25 cellular contexts compared by ENCODE assay signal in the genomic region with DNA sequence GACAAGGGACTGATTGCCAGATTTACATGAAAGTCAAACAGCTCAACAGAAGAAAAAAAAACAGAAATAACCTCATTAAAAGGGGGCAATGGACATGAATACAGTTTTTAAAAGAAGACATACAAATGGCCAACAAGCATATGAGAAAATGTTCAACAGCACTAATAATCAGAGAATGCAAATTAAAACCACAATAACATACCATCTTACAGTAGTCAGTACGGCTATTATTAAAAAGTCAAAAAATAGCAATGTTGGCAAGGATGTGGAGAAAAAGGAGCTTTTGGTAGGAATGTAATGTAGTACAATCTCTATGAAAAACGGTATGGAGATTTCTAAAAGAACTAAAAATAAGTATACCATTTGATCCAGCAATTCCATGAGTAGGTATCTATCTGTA.
DNase-seq lines count a peak whose midpoint lies in the region; TF ChIP-seq lines count a peak whose summit lies in the region.
"Had no signal": no experiment of that assay in that cellular context is flagged by ENCODE, and none has a peak within 500 bp of the region (broad histone marks: within the 10 kb centered on the region; RNA-seq: fewer than 3 reads in every experiment).

No MANE protein-coding gene starts in this region.

- H3K79me2 ChIP-seq in SK-N-SH (ENCODE audit: insufficient read depth): no peaks in the 10 kb centered on the region

- no peak for TF ChIP-seq EP300 in SK-N-SH (IDR thresholded peaks at IDR 0.05; ENCODE audit: borderline replicate concordance in 1 of 2, low read depth in 1 of 2, low read length in 1 of 2)

- no peaks in the 10 kb centered on the region for H4K20me1 ChIP-seq in SK-N-SH (ENCODE audit: insufficient read depth)

- H3K27ac ChIP-seq in caudate nucleus (ENCODE audit: low read depth, low read length) (no peak overlapping the region), SK-N-SH (ENCODE audit: low read depth in 2 of 2, low read length in 1 of 2) (no peak overlapping the region; a peak in 1 of 4 replicates)

- TF ChIP-seq RAD21 in SK-N-SH (IDR thresholded peaks at IDR 0.05; ENCODE audit: low read length): no peak

- no peak overlapping the region for H2AFZ ChIP-seq in SK-N-SH (ENCODE audit: low read depth)

- H3K4me3 Mint-ChIP-seq in osteocyte (ENCODE audit: unreplicated experiment): no peak overlapping the region
- H3K4me3 Mint-ChIP-seq: CD14-positive monocyte; CD8-positive, alpha-beta memory T cell had no signal

- WGBS in SK-N-SH (ENCODE audit: low lambda C conversion rate): 61% methylated on average over 2 of the region's 2 CpGs

- H3K27ac Mint-ChIP-seq in osteocyte (ENCODE audit: unreplicated experiment): peak overlapping the region; percentile 29

- no peak overlapping the region for H3K4me3 ChIP-seq in SK-N-SH (ENCODE audit: low read depth in 2 of 2, low read length in 1 of 2)
- H3K4me3 ChIP-seq: GM12878 had no signal

- H3K4me1 Mint-ChIP-seq in osteocyte (ENCODE audit: unreplicated experiment): peaks cover 10% of the 10 kb centered on the region
- H3K4me1 Mint-ChIP-seq: CD14-positive monocyte had no signal

- peaks cover 0 to 2% of the 10 kb centered on the region in 2 experiments; a peak in 1 of 4 replicates for H3K4me1 ChIP-seq in SK-N-SH (ENCODE audit: control insufficient read depth in 1 of 2, insufficient read depth in 2 of 2, low read depth in 1 of 2, low read length in 1 of 2)
- H3K4me1 ChIP-seq: BE2C had no signal

- H3K36me3 ChIP-seq in SK-N-SH (replicated peaks in 1 of 2; ENCODE audit: control insufficient read depth in 1 of 2, insufficient read depth in 2 of 2, low read length in 1 of 2): no peaks in the 10 kb centered on the region
- H3K36me3 ChIP-seq: BE2C had no signal

- peaks cover 12% of the 10 kb centered on the region for H3K36me3 Mint-ChIP-seq in osteocyte (ENCODE audit: unreplicated experiment)

- H3K9me3 Mint-ChIP-seq in osteocyte (ENCODE audit: unreplicated experiment): peaks cover 25% of the 10 kb centered on the region

- H3K9ac ChIP-seq in SK-N-SH: no peak overlapping the region

- POLR2A ChIA-PET in SK-N-SH (lab: Yijun Ruan, JAX): no interaction called here

- CTCF ChIA-PET in SK-N-SH (lab: Yijun Ruan, JAX): interaction anchor here (1.2 kb wide), 1 partner anchor 207 kb away, joined by 3 read pairs; no protein-coding TSS in a partner anchor

- no peaks in the 10 kb centered on the region for H3K9me2 ChIP-seq in SK-N-SH

- no peaks in the 10 kb centered on the region for H3K27me3 Mint-ChIP-seq in osteocyte (ENCODE audit: unreplicated experiment)
- H3K27me3 Mint-ChIP-seq: CD8-positive, alpha-beta memory T cell had no signal

- no peaks in the 10 kb centered on the region for H3K27me3 ChIP-seq in SK-N-SH (ENCODE audit: insufficient read depth)
- H3K27me3 ChIP-seq: BE2C had no signal

- TF ChIP-seq CTCF in osteocyte (IDR thresholded peaks at IDR 0.05) (no peak), GM10266 (IDR thresholded peaks at IDR 0.05; ENCODE audit: control insufficient read depth, insufficient read depth, low read depth, missing control alignments) (no peak), SK-N-SH (IDR thresholded peaks at IDR 0.05) (no peak)

- DNase-seq in ELR (ENCODE audit: low read depth) (peak; percentile 22), M059J (ENCODE audit: low read depth) (peak; percentile 55), fibroblast of gingiva (ENCODE audit: low read depth) (peak; percentile 3), osteocyte (ENCODE audit: extremely low spot score, unreplicated experiment) (no peak), GM10266 (ENCODE audit: extremely low spot score) (no peak), caudate nucleus (lab: John Stamatoyannopoulos, UW) (no peak), SK-N-SH (no peak), T-helper 2 cell (no peak)
- DNase-seq: BE2C; Calu3; CD8-positive, alpha-beta memory T cell; DMS153; DND-41; Karpas-422; MV-4-11; NCI-H1105 treated with DMSO at 0.1 percent for 48 hours; NCI-H146; NCI-H1930; NCI-H2107; NCI-H524; NCI-H774; NK-92 treated with Interleukin-12 subunit alpha and Interleukin-12 subunit beta, amount 100 ng/mL, for 24 hours; PC-3 had no signal

- H3K4me2 ChIP-seq in SK-N-SH: no peak overlapping the region

- H3K9me3 ChIP-seq in SK-N-SH: no peaks in the 10 kb centered on the region; the same call in 1 of the 2 replicates
- H3K9me3 ChIP-seq: BE2C had no signal

- peaks cover 3% of the 10 kb centered on the region for H3F3A ChIP-seq in SK-N-SH (replicated peaks; ENCODE audit: insufficient read depth)

TF ChIP-seq in SK-N-SH, 30 proteins besides CTCF, POLR2A, EP300 and RAD21:
- TF ChIP-seq FOXM1 (IDR thresholded peaks at IDR 0.05; ENCODE audit: low read depth) (no peak), USF2 (IDR thresholded peaks at IDR 0.05; ENCODE audit: borderline replicate concordance, low read depth, low read length) (no peak), CHD2 (IDR thresholded peaks at IDR 0.05; ENCODE audit: low read length, partially characterized antibody) (no peak), FOXJ3 (CRISPR knock-in tag; IDR thresholded peaks at IDR 0.05) (no peak), JUND (IDR thresholded peaks at IDR 0.05) (no peak), NFIC (IDR thresholded peaks at IDR 0.05; ENCODE audit: borderline replicate concordance) (no peak), TCF12 (IDR thresholded peaks at IDR 0.05) (no peak), FOSL2 (IDR thresholded peaks at IDR 0.05; ENCODE audit: borderline replicate concordance, low read depth) (no peak), ELF1 (IDR thresholded peaks at IDR 0.05) (no peak), PBX3 (IDR thresholded peaks at IDR 0.05) (no peak), MXI1 (IDR thresholded peaks at IDR 0.05; ENCODE audit: low read depth, low read length) (no peak), YY1 (IDR thresholded peaks at IDR 0.05; ENCODE audit: low read depth) (no peak), USF1 (IDR thresholded peaks at IDR 0.05; ENCODE audit: borderline replicate concordance, low read depth) (no peak), RFX5 (IDR thresholded peaks at IDR 0.05; ENCODE audit: low read length) (no peak), RXRA (IDR thresholded peaks at IDR 0.05; ENCODE audit: borderline replicate concordance, low read depth) (no peak), TEAD4 (IDR thresholded peaks at IDR 0.05; ENCODE audit: borderline replicate concordance, insufficient read depth) (no peak), GATA2 (CRISPR knock-in tag; IDR thresholded peaks at IDR 0.05) (no peak), MAX (IDR thresholded peaks at IDR 0.05; ENCODE audit: low read depth) (no peak), MEF2A (IDR thresholded peaks at IDR 0.05; ENCODE audit: borderline replicate concordance, low read depth) (no peak)
- TF ChIP-seq, protein P1, sequence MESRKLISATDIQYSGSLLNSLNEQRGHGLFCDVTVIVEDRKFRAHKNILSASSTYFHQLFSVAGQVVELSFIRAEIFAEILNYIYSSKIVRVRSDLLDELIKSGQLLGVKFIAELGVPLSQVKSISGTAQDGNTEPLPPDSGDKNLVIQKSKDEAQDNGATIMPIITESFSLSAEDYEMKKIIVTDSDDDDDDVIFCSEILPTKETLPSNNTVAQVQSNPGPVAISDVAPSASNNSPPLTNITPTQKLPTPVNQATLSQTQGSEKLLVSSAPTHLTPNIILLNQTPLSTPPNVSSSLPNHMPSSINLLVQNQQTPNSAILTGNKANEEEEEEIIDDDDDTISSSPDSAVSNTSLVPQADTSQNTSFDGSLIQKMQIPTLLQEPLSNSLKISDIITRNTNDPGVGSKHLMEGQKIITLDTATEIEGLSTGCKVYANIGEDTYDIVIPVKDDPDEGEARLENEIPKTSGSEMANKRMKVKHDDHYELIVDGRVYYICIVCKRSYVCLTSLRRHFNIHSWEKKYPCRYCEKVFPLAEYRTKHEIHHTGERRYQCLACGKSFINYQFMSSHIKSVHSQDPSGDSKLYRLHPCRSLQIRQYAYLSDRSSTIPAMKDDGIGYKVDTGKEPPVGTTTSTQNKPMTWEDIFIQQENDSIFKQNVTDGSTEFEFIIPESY (IDR thresholded peaks at IDR 0.05; ENCODE audit: borderline replicate concordance, low read depth): no peak
TF ChIP-seq in SK-N-SH: peak in this region for 0.

Comparison
In these comparisons a context has a peak if more than half of its experiments do, and no peak if none do; other contexts are left out.
1. DNase-seq: peak in ELR (single experiment), M059J (single experiment) and fibroblast of gingiva (single experiment); none in osteocyte (single experiment), GM10266 (single experiment), caudate nucleus (0 of 61), SK-N-SH (single experiment) and T-helper 2 cell (0 of 5).